In genomic region chr17:8151641-8152111, GRCh38 we compare ENCODE assay signal across 8 cellular contexts. TPM values are rescaled to one million over a fixed set of nuclear protein-coding genes. Genes with fewer than 3 reads are reported as not detected.
A peak's percentile ranks its signal among the peaks of the same experiment; 100 is the strongest.
DNase-seq lines count a peak whose midpoint lies in the region; ATAC-seq and TF ChIP-seq lines count a peak whose summit lies in the region.

No MANE protein-coding gene starts in this region.

- intact Hi-C loops in thyroid gland (cut with DNase I): no loop called here

- no peak for TF ChIP-seq CTCF in thyroid gland (IDR thresholded peaks at IDR 0.05)

- peaks cover 21% of the 10 kb centered on the region for H3K36me3 Mint-ChIP-seq in memory B cell

- peak overlapping the region; percentile 91 for H3K27ac Mint-ChIP-seq in memory B cell

- no peaks in the 10 kb centered on the region for H3K9me3 ChIP-seq in endocrine pancreas (ENCODE audit: control insufficient read depth, low read length)
- H3K9me3 ChIP-seq in thyroid gland: no peaks in the 10 kb centered on the region

- peaks cover 41% of the 10 kb centered on the region for H3K4me1 Mint-ChIP-seq in memory B cell

- H3K4me1 ChIP-seq in endocrine pancreas (ENCODE audit: control insufficient read depth, insufficient read depth, low read length) (peaks cover 5% of the 10 kb centered on the region), thyroid gland (peaks cover 30 to 33% of the 10 kb centered on the region in 2 donors)

- H3K9ac ChIP-seq in endocrine pancreas (ENCODE audit: control insufficient read depth, insufficient read depth, low read length): peak overlapping the region; percentile 94

- 2 to 5% methylated on average over 22 of the region's 22 CpGs for WGBS in thyroid gland, 2 donors

- H3K4me3 Mint-ChIP-seq in memory B cell: peak overlapping the region; percentile 84

- ATAC-seq in SK-N-SH treated with all-trans-retinoic acid at 6 μM for 48 hours (no peak), memory B cell (ENCODE audit: low read depth) (no peak), HG02623 (IDR thresholded peaks at IDR 0.05; ENCODE audit: unreplicated experiment) (no peak)

- peak overlapping the region; percentile 53 for H3K4me3 ChIP-seq in endocrine pancreas (ENCODE audit: control insufficient read depth, insufficient read depth, low read length)
- H3K4me3 ChIP-seq in thyroid gland (replicated peaks in 1 of 3): peak overlapping the region; percentile 61 to 81 (median 63)

- H3K27ac ChIP-seq in thyroid gland: peak overlapping the region; percentile 93 to 100 (median 98)

- peak in 1 of 2 donors; percentile 36 for TF ChIP-seq POLR2A in thyroid gland (IDR thresholded peaks at IDR 0.05)

- peak; percentile 46 to 47 for DNase-seq in stimulated activated CD4-positive, alpha-beta T cell treated with anti-CD3 and anti-CD28 coated beads, Interleukin-2, amount 100 ng/mL, for 24 hours
- DNase-seq in stimulated activated CD4-positive, alpha-beta T cell treated with anti-CD3 and anti-CD28 coated beads, Interleukin-1b, Interleukin-23, amount 100 ng/mL, for 48 hours: no peak
- peak in 1 of 2 donors; percentile 49 for DNase-seq in memory B cell (ENCODE audit: low spot score in 2 of 2)
- peak; percentile 95 for DNase-seq in thyroid gland
- no peak for DNase-seq in foreskin melanocyte

- H3K36me3 ChIP-seq in endocrine pancreas (ENCODE audit: control insufficient read depth, insufficient read depth, low read length) (peaks cover 27% of the 10 kb centered on the region), thyroid gland (peaks cover 41 to 46% of the 10 kb centered on the region in 2 donors)

- no peaks in the 10 kb centered on the region for H3K9me3 Mint-ChIP-seq in memory B cell

- H3K27me3 ChIP-seq in endocrine pancreas (ENCODE audit: control insufficient read depth, insufficient read depth, low read length) (no peaks in the 10 kb centered on the region), thyroid gland (no peaks in the 10 kb centered on the region)

- H3K27me3 Mint-ChIP-seq in memory B cell: no peaks in the 10 kb centered on the region

TF ChIP-seq in SK-N-SH treated with all-trans-retinoic acid at 6 μM for 48 hours, 23 proteins besides CTCF, POLR2A, EP300 and RAD21:
- TF ChIP-seq OSR1 (CRISPR knock-in tag; IDR thresholded peaks at IDR 0.05): no peak
- TF ChIP-seq CREB5 (CRISPR knock-in tag; IDR thresholded peaks at IDR 0.05; ENCODE audit: low read depth): no peak
- 0 out of 2 replicates have a peak, but pooled peaks have one; percentile 4 for TF ChIP-seq RARB (CRISPR knock-in tag; IDR thresholded peaks at IDR 0.05)
- TF ChIP-seq CSRNP3 (CRISPR knock-in tag; IDR thresholded peaks at IDR 0.05): peak; percentile 93; the same call in 1 of the 2 replicates
- TF ChIP-seq ZNF565 (CRISPR knock-in tag; conservative IDR thresholded peaks at IDR 0.05; ENCODE audit: low read depth): no peak

RNA-seq across cellular contexts. Expression of gene PER1, which starts 0.5 kb away (rescaled TPM):
- 100 to 1,000 TPM in 3 of 4 donors, 10 to 100 TPM in 1; 85.2 to 148 (median 137) TPM for total RNA-seq in thyroid gland

RNA-seq across cellular contexts. Expression of gene VAMP2, which starts 11.1 kb away (rescaled TPM):
- total RNA-seq in thyroid gland: 10 to 100 TPM; 30.6 to 35.2 (median 33.4) TPM

RNA-seq across cellular contexts. Expression of gene TMEM107, which starts 24.5 kb away (rescaled TPM):
- total RNA-seq in thyroid gland: 10 to 100 TPM; 19.7 to 34.7 (median 32.2) TPM

RNA-seq across cellular contexts. Expression of gene HES7, which starts 27.8 kb away (rescaled TPM):
- 1 to 10 TPM in 1 of 4 donors, not detected in 3; 1.7 TPM for total RNA-seq in thyroid gland

RNA-seq across cellular contexts. Expression of gene ALOXE3, which starts 33.4 kb away (rescaled TPM):
- total RNA-seq in thyroid gland: not detected

Comparison
In these comparisons a context has a peak if more than half of its experiments do, and no peak if none do; other contexts are left out.
1. DNase-seq: peak in stimulated activated CD4-positive, alpha-beta T cell treated with anti-CD3 and anti-CD28 coated beads, Interleukin-2, amount 100 ng/mL, for 24 hours (2 of 2) and thyroid gland (2 of 2); none in stimulated activated CD4-positive, alpha-beta T cell treated with anti-CD3 and anti-CD28 coated beads, Interleukin-1b, Interleukin-23, amount 100 ng/mL, for 48 hours (single experiment) and foreskin melanocyte (single experiment).